In genomic region chr10:19021162-19021561, GRCh38 we compare ENCODE assay signal across 2 cellular contexts.
TF ChIP-seq lines count a peak whose summit lies in the region.

No MANE protein-coding gene starts in this region.

TF ChIP-seq in HepG2, 621 proteins besides CTCF, POLR2A, EP300 and RAD21:
- TF ChIP-seq CAMTA2 (CRISPR knock-in tag; IDR thresholded peaks at IDR 0.05; ENCODE audit: borderline replicate concordance) (no peak), GFI1 (CRISPR knock-in tag; IDR thresholded peaks at IDR 0.05; ENCODE audit: borderline replicate concordance) (peak; percentile 90), MZF1 (CRISPR knock-in tag; IDR thresholded peaks at IDR 0.05; ENCODE audit: borderline replicate concordance) (no peak), NR2F2 (IDR thresholded peaks at IDR 0.05; ENCODE audit: borderline replicate concordance, low read depth) (peak; percentile 28; the same call in 1 of the 2 replicates), FOXJ3 (CRISPR knock-in tag; IDR thresholded peaks at IDR 0.05; ENCODE audit: borderline replicate concordance) (0 out of 2 replicates have a peak, but pooled peaks have one; percentile 18), ZNF652 (CRISPR knock-in tag; IDR thresholded peaks at IDR 0.05; ENCODE audit: borderline replicate concordance, low read depth) (peak; percentile 74), BRF2 (CRISPR knock-in tag; IDR thresholded peaks at IDR 0.05) (no peak), ISL2 (CRISPR knock-in tag; IDR thresholded peaks at IDR 0.05) (0 out of 2 replicates have a peak, but pooled peaks have one; percentile 30), HNF1A (IDR thresholded peaks at IDR 0.05; ENCODE audit: low read depth) (peak; percentile 55; the same call in 1 of the 2 replicates), HNF1A (CRISPR knock-in tag; IDR thresholded peaks at IDR 0.05; ENCODE audit: borderline replicate concordance) (no peak), ZFYVE20 (CRISPR knock-in tag; IDR thresholded peaks at IDR 0.05; ENCODE audit: borderline replicate concordance, low read depth) (no peak), TCF7 (IDR thresholded peaks at IDR 0.05; ENCODE audit: low read depth) (peak; percentile 62; the same call in 1 of the 2 replicates), ZNF280B (CRISPR knock-in tag; IDR thresholded peaks at IDR 0.05; ENCODE audit: borderline replicate concordance) (no peak), HOXA5 (CRISPR knock-in tag; IDR thresholded peaks at IDR 0.05) (no peak), ZSCAN30 (CRISPR knock-in tag; IDR thresholded peaks at IDR 0.05) (no peak), ZEB1 (IDR thresholded peaks at IDR 0.05; ENCODE audit: insufficient replicate concordance, low read depth) (no peak), ZFX (CRISPR knock-in tag; IDR thresholded peaks at IDR 0.05; ENCODE audit: low read depth) (no peak)

TF ChIP-seq in GM23338, 12 proteins besides CTCF, POLR2A, EP300 and RAD21:
- TF ChIP-seq ETS1 (IDR thresholded peaks at IDR 0.05) (no peak), REST (IDR thresholded peaks at IDR 0.05; ENCODE audit: unreplicated experiment) (no peak), POLR2AphosphoS5 (IDR thresholded peaks at IDR 0.05; ENCODE audit: low read depth) (no peak), STAT1 (IDR thresholded peaks at IDR 0.05; ENCODE audit: unreplicated experiment) (no peak), ZNF114 (CRISPR knock-in tag; IDR thresholded peaks at IDR 0.05) (no peak), ZNF462 (CRISPR knock-in tag; IDR thresholded peaks at IDR 0.05) (no peak), ZNF331 (CRISPR knock-in tag; IDR thresholded peaks at IDR 0.05; ENCODE audit: low read depth) (no peak), NANOG (IDR thresholded peaks at IDR 0.05; ENCODE audit: borderline replicate concordance) (no peak), CREB1 (CRISPR knock-in tag; IDR thresholded peaks at IDR 0.05; ENCODE audit: low read depth) (no peak), EZH2 (IDR thresholded peaks at IDR 0.05; ENCODE audit: low read depth, unreplicated experiment) (no peak), EZH2phosphoT487 (IDR thresholded peaks at IDR 0.05; ENCODE audit: unreplicated experiment) (no peak), JUNB (IDR thresholded peaks at IDR 0.05; ENCODE audit: unreplicated experiment) (no peak)
